Comparison of ENCODE assay signal across 8 cellular contexts in genomic region chr4:83109480-83110221, GRCh38. TPM values are rescaled to one million over a fixed set of nuclear protein-coding genes. Genes with fewer than 3 reads are reported as not detected.
DNase-seq lines count a peak whose midpoint lies in the region; ATAC-seq and TF ChIP-seq lines count a peak whose summit lies in the region.

No MANE protein-coding gene starts in this region.

- DNase-seq in ELR (ENCODE audit: low read depth) (peak; percentile 58), LHCN-M2 (ENCODE audit: low read depth) (peak; percentile 30), T1000 (lab: John Stamatoyannopoulos, UW) (peak; percentile 28), coronary artery (ENCODE audit: low spot score) (no peak), lower lobe of right lung (peak; percentile 66), GM19238 (ENCODE audit: insufficient read length, low spot score) (no peak)
- peak; percentile 51 for DNase-seq in stimulated activated naive CD4-positive, alpha-beta T cell treated with Interleukin-2 at 50 U/mL for 16 hours (lab: John Stamatoyannopoulos, UW)

- H3K4me3 ChIP-seq in coronary artery (peak overlapping the region; percentile 73), lower lobe of right lung (peak overlapping the region; percentile 65)

- no peaks in the 10 kb centered on the region for H3K9me3 ChIP-seq in lower lobe of right lung

- intact Hi-C loops in lower lobe of right lung (cut with DNase I): no loop called here

- peaks cover 5% of the 10 kb centered on the region for H3K36me3 ChIP-seq in lower lobe of right lung

- peak; percentile 9 for ATAC-seq in GM21737 (IDR thresholded peaks at IDR 0.05; ENCODE audit: unreplicated experiment)
- peak; percentile 84 to 85 for ATAC-seq in lower lobe of right lung

- no peak for TF ChIP-seq CTCF in coronary artery (IDR thresholded peaks at IDR 0.05)
- TF ChIP-seq CTCF in lower lobe of right lung (IDR thresholded peaks at IDR 0.05): no peak

- peaks cover 10% of the 10 kb centered on the region for H3K4me1 ChIP-seq in lower lobe of right lung

- H3K27ac ChIP-seq in coronary artery: peak overlapping the region in 1 of 2 donors; percentile 54
- H3K27ac ChIP-seq in lower lobe of right lung: peak overlapping the region; percentile 84

- no peaks in the 10 kb centered on the region for H3K27me3 ChIP-seq in lower lobe of right lung (ENCODE audit: low read depth)

RNA-seq across cellular contexts. Expression of gene PLAC8, which starts 4.9 kb away (rescaled TPM):
- total RNA-seq in LHCN-M2 (2014; rRNA removed) (9.2 and 12.5 TPM in 2 replicates), lower lobe of right lung (115 TPM)
- polyA plus RNA-seq in LHCN-M2 (2012): 43.0 TPM

Comparison
In these comparisons a context has a peak if more than half of its experiments do, and no peak if none do; other contexts are left out.
1. DNase-seq: peak in ELR (single experiment), LHCN-M2 (single experiment), T1000 (single experiment), lower lobe of right lung (single experiment) and stimulated activated naive CD4-positive, alpha-beta T cell treated with Interleukin-2 at 50 U/mL for 16 hours (single experiment); none in coronary artery (single experiment) and GM19238 (single experiment).